13 cellular contexts compared by ENCODE assay signal in genomic region chr4:2820216-2820982, GRCh38. TPM values are rescaled to one million over a fixed set of nuclear protein-coding genes. Genes with fewer than 3 reads are reported as not detected.
DNase-seq lines count a peak whose midpoint lies in the region; ATAC-seq and TF ChIP-seq lines count a peak whose summit lies in the region.
"Had no signal": no experiment of that assay in that cellular context is flagged by ENCODE, and none has a peak within 500 bp of the region (broad histone marks: within the 10 kb centered on the region; RNA-seq: fewer than 3 reads in every experiment).

No MANE protein-coding gene starts in this region.

- in situ Hi-C loops in G401 (cut with HindIII; ENCODE audit: low sequenced_read_pairs) = no loop called here

- intact Hi-C loops in Right ventricle myocardium superior (cut with DNase I) = no loop called here
- intact Hi-C loops in cardiac septum (cut with DNase I) = no loop called here

- peak overlapping the region; percentile 80 for H3K4me3 Mint-ChIP-seq in type B pancreatic cell

- H3K9me3 Mint-ChIP-seq in type B pancreatic cell = peaks cover 8% of the 10 kb centered on the region
- H3K9me3 Mint-ChIP-seq: activated naive CD4-positive, alpha-beta T cell treated with anti-CD3 and anti-CD28 coated beads, Interleukin-2, amount 50 U/mL, for 72 hours had no signal

- H3K27me3 Mint-ChIP-seq in type B pancreatic cell = no peaks in the 10 kb centered on the region

- peaks cover 10% of the 10 kb centered on the region for H3K4me1 Mint-ChIP-seq in type B pancreatic cell (ENCODE audit: unreplicated experiment)

- no peak overlapping the region for H3K27ac Mint-ChIP-seq in type B pancreatic cell

- ATAC-seq in Right ventricle myocardium superior (ENCODE audit: poor library complexity) = no peak
- ATAC-seq: activated naive CD4-positive, alpha-beta T cell treated with anti-CD3 and anti-CD28 coated beads, Interleukin-2, amount 50 U/mL, for 72 hours had no signal

- H3K36me3 Mint-ChIP-seq in type B pancreatic cell = peaks cover 7% of the 10 kb centered on the region

- DNase-seq in Right ventricle myocardium superior = peak; percentile 38
- no peak for DNase-seq in cardiac septum (ENCODE audit: low spot score)
- peak; percentile 75 for DNase-seq in NCI-H2107 treated with DMSO at 0.1 percent for 48 hours (lab: John Stamatoyannopoulos, UW; ENCODE audit: unreplicated experiment)
- peak; percentile 66 for DNase-seq in iPS-NIHi11 (ENCODE audit: low spot score)
- no peak for DNase-seq in type B pancreatic cell (ENCODE audit: extremely low spot score, unreplicated experiment)
- no peak for DNase-seq in amygdala (lab: John Stamatoyannopoulos, UW)
- DNase-seq in G401 (ENCODE audit: low spot score) = no peak
- no peak for DNase-seq in activated CD4-positive, alpha-beta T cell treated with anti-CD3 and anti-CD28 coated beads for 1 hour
- DNase-seq: BE2C, glutamatergic neuron, MG63, WERI-Rb-1 had no signal

- no peak for TF ChIP-seq CTCF in type B pancreatic cell (conservative IDR thresholded peaks at IDR 0.05)

RNA-seq across cellular contexts. Expression of gene ADD1, which starts 23.2 kb away (rescaled TPM):
- 217 TPM for total RNA-seq in Right ventricle myocardium superior
- 213 TPM for total RNA-seq in cardiac septum
- 197 and 235 TPM in 2 replicates for total RNA-seq in type B pancreatic cell (ENCODE audit: low replicate concordance)
- total RNA-seq in G401 (2014; rRNA removed; shearing (Covaris generic)) = 82.3 and 121 TPM in 2 replicates

RNA-seq across cellular contexts. Expression of gene SH3BP2, which starts 27.5 kb away (rescaled TPM):
- total RNA-seq in Right ventricle myocardium superior (24.9 TPM), cardiac septum (19.1 TPM), type B pancreatic cell (ENCODE audit: low replicate concordance) (31.4 and 45.4 TPM in 2 replicates)
- 9.0 TPM in 2 replicates for total RNA-seq in G401 (2014; rRNA removed; shearing (Covaris generic))

Comparison
In these comparisons a context has a peak if more than half of its experiments do, and no peak if none do; other contexts are left out.
1. DNase-seq: peak in Right ventricle myocardium superior (single experiment), NCI-H2107 treated with DMSO at 0.1 percent for 48 hours (single experiment) and iPS-NIHi11 (single experiment); none in cardiac septum (single experiment), type B pancreatic cell (single experiment), amygdala (0 of 56), G401 (single experiment) and activated CD4-positive, alpha-beta T cell treated with anti-CD3 and anti-CD28 coated beads for 1 hour (single experiment).